8 cellular contexts compared by ENCODE assay signal in genomic region chr6:19999319-20000191, GRCh38.
DNase-seq lines count a peak whose midpoint lies in the region; ATAC-seq and TF ChIP-seq lines count a peak whose summit lies in the region.

No MANE protein-coding gene starts in this region.

- H3K4me1 Mint-ChIP-seq in activated T-helper 1 cell treated with anti-CD3 and anti-CD28 coated beads, Interleukin-12 subunit alpha, Interleukin-12 subunit beta, Interleukin-2, Interleukin-4 antibody, amounts not matched to agents 30 ng/mL and 10 ng/mL and 1 ng/mL, durations not matched to agents 14 hours and 24 hours and 36 hours (ENCODE audit: low read depth): no peaks in the 10 kb centered on the region

- no peaks in the 10 kb centered on the region for H3K36me3 ChIP-seq in esophagus muscularis mucosa

- no peaks in the 10 kb centered on the region for H3K9me3 ChIP-seq in esophagus muscularis mucosa

- no peak for TF ChIP-seq POLR2A in esophagus muscularis mucosa (IDR thresholded peaks at IDR 0.05; ENCODE audit: low read depth)

- 71% methylated on average over 7 of the region's 7 CpGs for WGBS in esophagus muscularis mucosa

- DNase-seq in stimulated activated CD4-positive, alpha-beta T cell treated with anti-CD3 and anti-CD28 coated beads, Interleukin-15, amount 100 ng/mL, for 24 hours: peak; percentile 27
- no peak for DNase-seq in stimulated activated CD4-positive, alpha-beta T cell treated with anti-CD3 and anti-CD28 coated beads, Interleukin-4, amount 100 ng/mL, for 4 hours
- DNase-seq in NCI-H446 treated with DMSO at 0.1 percent for 48 hours (lab: John Stamatoyannopoulos, UW) (peak; percentile 7), esophagus muscularis mucosa (ENCODE audit: extremely low spot score) (peak; percentile 88), left ventricle myocardium superior (no peak), anterior cingulate cortex (lab: John Stamatoyannopoulos, UW) (no peak)
- no peak for DNase-seq in activated T-helper 1 cell treated with anti-CD3 and anti-CD28 coated beads, Interleukin-12 subunit alpha, Interleukin-12 subunit beta, Interleukin-2, Interleukin-4 antibody, amounts not matched to agents 30 ng/mL and 10 ng/mL and 1 ng/mL, durations not matched to agents 14 hours and 24 hours and 36 hours (ENCODE audit: low spot score)

- H3K27me3 Mint-ChIP-seq in activated T-helper 1 cell treated with anti-CD3 and anti-CD28 coated beads, Interleukin-12 subunit alpha, Interleukin-12 subunit beta, Interleukin-2, Interleukin-4 antibody, amounts not matched to agents 30 ng/mL and 10 ng/mL and 1 ng/mL, durations not matched to agents 14 hours and 24 hours and 36 hours (ENCODE audit: insufficient read depth): no peaks in the 10 kb centered on the region

- H3K27ac Mint-ChIP-seq in activated T-helper 1 cell treated with anti-CD3 and anti-CD28 coated beads, Interleukin-12 subunit alpha, Interleukin-12 subunit beta, Interleukin-2, Interleukin-4 antibody, amounts not matched to agents 30 ng/mL and 10 ng/mL and 1 ng/mL, durations not matched to agents 14 hours and 24 hours and 36 hours: no peak overlapping the region

- H3K27me3 ChIP-seq in esophagus muscularis mucosa: peaks cover 0 to 6% (median 0%) of the 10 kb centered on the region in 4 donors

- H3K9me3 Mint-ChIP-seq in activated T-helper 1 cell treated with anti-CD3 and anti-CD28 coated beads, Interleukin-12 subunit alpha, Interleukin-12 subunit beta, Interleukin-2, Interleukin-4 antibody, amounts not matched to agents 30 ng/mL and 10 ng/mL and 1 ng/mL, durations not matched to agents 14 hours and 24 hours and 36 hours: peaks cover 8% of the 10 kb centered on the region

- H3K27ac ChIP-seq in esophagus muscularis mucosa (replicated peaks in 1 of 4): no peak overlapping the region

- H3K4me3 ChIP-seq in esophagus muscularis mucosa: no peak overlapping the region

- no peaks in the 10 kb centered on the region for H3K4me1 ChIP-seq in esophagus muscularis mucosa

- intact Hi-C loops in esophagus muscularis mucosa (cut with DNase I) (no loop called here), left ventricle myocardium superior (cut with micrococcal nuclease) (no loop called here)
- intact Hi-C loops in activated T-helper 1 cell treated with anti-CD3 and anti-CD28 coated beads, Interleukin-12 subunit alpha, Interleukin-12 subunit beta, Interleukin-2, Interleukin-4 antibody, amounts not matched to agents 30 ng/mL and 10 ng/mL and 1 ng/mL, durations not matched to agents 14 hours and 24 hours and 36 hours (cut with micrococcal nuclease): no loop called here

- ATAC-seq in HG02973 (IDR thresholded peaks at IDR 0.05; ENCODE audit: unreplicated experiment): peak; percentile 91
- ATAC-seq in left ventricle myocardium superior: no peak

- H3K36me3 Mint-ChIP-seq in activated T-helper 1 cell treated with anti-CD3 and anti-CD28 coated beads, Interleukin-12 subunit alpha, Interleukin-12 subunit beta, Interleukin-2, Interleukin-4 antibody, amounts not matched to agents 30 ng/mL and 10 ng/mL and 1 ng/mL, durations not matched to agents 14 hours and 24 hours and 36 hours (ENCODE audit: low read depth): no peaks in the 10 kb centered on the region

- H3K4me3 Mint-ChIP-seq in activated T-helper 1 cell treated with anti-CD3 and anti-CD28 coated beads, Interleukin-12 subunit alpha, Interleukin-12 subunit beta, Interleukin-2, Interleukin-4 antibody, amounts not matched to agents 30 ng/mL and 10 ng/mL and 1 ng/mL, durations not matched to agents 14 hours and 24 hours and 36 hours: no peak overlapping the region

- no peak for TF ChIP-seq EP300 in esophagus muscularis mucosa (IDR thresholded peaks at IDR 0.05)

- no peak for TF ChIP-seq CTCF in esophagus muscularis mucosa (IDR thresholded peaks at IDR 0.05)

Comparison
In these comparisons a context has a peak if more than half of its experiments do, and no peak if none do; other contexts are left out.
1. DNase-seq: peak in stimulated activated CD4-positive, alpha-beta T cell treated with anti-CD3 and anti-CD28 coated beads, Interleukin-15, amount 100 ng/mL, for 24 hours (single experiment), NCI-H446 treated with DMSO at 0.1 percent for 48 hours (single experiment) and esophagus muscularis mucosa (single experiment); none in stimulated activated CD4-positive, alpha-beta T cell treated with anti-CD3 and anti-CD28 coated beads, Interleukin-4, amount 100 ng/mL, for 4 hours (0 of 2), left ventricle myocardium superior (single experiment), anterior cingulate cortex (0 of 58) and activated T-helper 1 cell treated with anti-CD3 and anti-CD28 coated beads, Interleukin-12 subunit alpha, Interleukin-12 subunit beta, Interleukin-2, Interleukin-4 antibody, amounts not matched to agents 30 ng/mL and 10 ng/mL and 1 ng/mL, durations not matched to agents 14 hours and 24 hours and 36 hours (single experiment).